ENCODE assay signal across 8 cellular contexts in genomic region chr10:484441-484924, GRCh38.
DNase-seq lines count a peak whose midpoint lies in the region; ATAC-seq and TF ChIP-seq lines count a peak whose summit lies in the region.

No MANE protein-coding gene starts in this region.

- H2AK5ac ChIP-seq in trophoblast cell (ENCODE audit: low read length): no peak overlapping the region

- H3K27ac ChIP-seq in AG04450 (ENCODE audit: low read depth, low read length) (peak overlapping the region; percentile 21), Panc1 (ENCODE audit: low read length) (no peak overlapping the region; the same call in 1 of the 2 replicates), caudate nucleus (ENCODE audit: low read depth, low read length) (peak overlapping the region; percentile 86), lower lobe of right lung (peak overlapping the region; percentile 63), trophoblast cell (ENCODE audit: low read depth, low read length) (no peak overlapping the region)

- H2BK120ac ChIP-seq in trophoblast cell (ENCODE audit: insufficient read depth, low read length, poor library complexity): no peak overlapping the region

- CTCF ChIA-PET in AG04450 (lab: Charles Lee) (no interaction called here), Panc1 (lab: Charles Lee) (no interaction called here), Calu3 (lab: Charles Lee) (no interaction called here)

- H3K36me3 Mint-ChIP-seq in type B pancreatic cell (peaks cover 13% of the 10 kb centered on the region), Calu3 (ENCODE audit: insufficient read depth, unreplicated experiment) (no peaks in the 10 kb centered on the region)

- no peaks in the 10 kb centered on the region for H3K79me2 ChIP-seq in trophoblast cell (ENCODE audit: control insufficient read depth, insufficient read depth, low read length, poor library complexity)

- H3K23ac ChIP-seq in trophoblast cell (ENCODE audit: low read length): no peak overlapping the region

- intact Hi-C loops in Panc1 (cut with micrococcal nuclease; ENCODE audit: unreplicated experiment): no loop called here
- intact Hi-C loops in lower lobe of right lung (cut with DNase I): no loop called here
- intact Hi-C loops in Calu3 (cut with micrococcal nuclease; ENCODE audit: unreplicated experiment): no loop called here

- no peak overlapping the region for H3K18ac ChIP-seq in trophoblast cell (ENCODE audit: low read length)

- H3K9me3 Mint-ChIP-seq in type B pancreatic cell (no peaks in the 10 kb centered on the region), Calu3 (ENCODE audit: low read depth, unreplicated experiment) (no peaks in the 10 kb centered on the region)

- H2BK12ac ChIP-seq in trophoblast cell (ENCODE audit: low read length): no peak overlapping the region

- H3K36me3 ChIP-seq in Panc1 (ENCODE audit: control insufficient read depth, insufficient read depth, low read length): no peaks in the 10 kb centered on the region
- H3K36me3 ChIP-seq in lower lobe of right lung: peaks cover 7% of the 10 kb centered on the region
- H3K36me3 ChIP-seq in trophoblast cell (ENCODE audit: control insufficient read depth in 1 of 2, insufficient read depth in 2 of 2, low read length in 2 of 2): peaks cover 8 to 9% of the 10 kb centered on the region in 2 experiments

- no peak overlapping the region for H4K8ac ChIP-seq in trophoblast cell (ENCODE audit: low read depth, low read length)

- H3K9ac ChIP-seq in trophoblast cell (ENCODE audit: low read length): no peak overlapping the region

- no peaks in the 10 kb centered on the region for H3K27me3 Mint-ChIP-seq in type B pancreatic cell
- H3K27me3 Mint-ChIP-seq in Calu3 (ENCODE audit: unreplicated experiment): no peaks in the 10 kb centered on the region

- ATAC-seq in GM21576 (IDR thresholded peaks at IDR 0.05; ENCODE audit: unreplicated experiment) (peak; percentile 59), Panc1 (peak; percentile 82), lower lobe of right lung (peak; percentile 48 to 76)

- no peaks in the 10 kb centered on the region for H3K9me3 ChIP-seq in AG04450 (ENCODE audit: control insufficient read depth, insufficient read depth, low read length)
- no peaks in the 10 kb centered on the region for H3K9me3 ChIP-seq in Panc1 (ENCODE audit: control insufficient read depth, insufficient read depth, low read depth, low read length)
- H3K9me3 ChIP-seq in lower lobe of right lung: no peaks in the 10 kb centered on the region
- no peaks in the 10 kb centered on the region for H3K9me3 ChIP-seq in trophoblast cell (ENCODE audit: insufficient read depth, low read depth, low read length)

- POLR2A ChIA-PET in AG04450 (lab: Yijun Ruan, JAX) (no interaction called here), Panc1 (lab: Charles Lee) (no interaction called here)

- DNase-seq in AG04450 (ENCODE audit: low read depth, low spot score) (no peak), Panc1 (ENCODE audit: low read depth, low spot score) (no peak), caudate nucleus (lab: John Stamatoyannopoulos, UW) (peak in 1 of 61 donors; percentile 49), lower lobe of right lung (no peak), type B pancreatic cell (ENCODE audit: extremely low spot score, unreplicated experiment) (peak; percentile 55), Calu3 (no peak), trophoblast cell (no peak)

- H3K4me1 ChIP-seq in Panc1 (ENCODE audit: control insufficient read depth, insufficient read depth, low read length) (no peaks in the 10 kb centered on the region), lower lobe of right lung (no peaks in the 10 kb centered on the region), trophoblast cell (ENCODE audit: control insufficient read depth in 1 of 2, insufficient read depth in 2 of 2, low read length in 2 of 2) (peaks cover 0 to 8% of the 10 kb centered on the region in 2 experiments)

- in situ Hi-C loops in Panc1 (cut with HindIII; ENCODE audit: low pct_unique_long_range_greater_than_20kb, low sequenced_read_pairs): no loop called here

- no peak overlapping the region for H4K12ac ChIP-seq in trophoblast cell (ENCODE audit: low read depth, low read length)

- WGBS in trophoblast cell (ENCODE audit: extremely low coverage, insufficient coverage, insufficient read length): no CpG with 5 or more reads among the region's 24 CpGs

- H3K27me3 ChIP-seq in AG04450 (ENCODE audit: control insufficient read depth, insufficient read depth, low read length) (no peaks in the 10 kb centered on the region), Panc1 (ENCODE audit: control insufficient read depth, insufficient read depth, low read length) (no peaks in the 10 kb centered on the region), lower lobe of right lung (ENCODE audit: low read depth) (no peaks in the 10 kb centered on the region), trophoblast cell (ENCODE audit: insufficient read depth, low read length) (no peaks in the 10 kb centered on the region)

- no peak overlapping the region for H3K4me2 ChIP-seq in trophoblast cell (ENCODE audit: low read length)

- H3K4me3 ChIP-seq in AG04450 (ENCODE audit: low read depth, low read length) (peak overlapping the region; percentile 50), Panc1 (ENCODE audit: low read depth in 2 of 2, low read length in 2 of 2) (peak overlapping the region; percentile 13 to 35), lower lobe of right lung (peak overlapping the region; percentile 44), trophoblast cell (ENCODE audit: low read depth, low read length) (no peak overlapping the region)

- H3K4me3 Mint-ChIP-seq in type B pancreatic cell (no peak overlapping the region), Calu3 (ENCODE audit: low read depth, unreplicated experiment) (no peak overlapping the region)

- no peak overlapping the region for H3K14ac ChIP-seq in trophoblast cell (ENCODE audit: low read length)

- BruUV-seq in Panc1 (replicated peaks; lab: Mats Ljungman, UMichigan): no TSS peak
- no TSS peak for BruUV-seq in Calu3 (replicated peaks; lab: Mats Ljungman, UMichigan)

- H4K91ac ChIP-seq in trophoblast cell (ENCODE audit: low read depth, low read length): no peak overlapping the region

- H3K27ac Mint-ChIP-seq in type B pancreatic cell (no peak overlapping the region), Calu3 (ENCODE audit: unreplicated experiment) (no peak overlapping the region)

- H3K4me1 Mint-ChIP-seq in type B pancreatic cell (ENCODE audit: unreplicated experiment) (peaks cover 29% of the 10 kb centered on the region), Calu3 (ENCODE audit: low read depth, unreplicated experiment) (no peaks in the 10 kb centered on the region)

- no peak overlapping the region for H3K4ac ChIP-seq in trophoblast cell (ENCODE audit: low read depth, low read length)

- TF ChIP-seq CTCF in AG04450 (IDR thresholded peaks at IDR 0.05; ENCODE audit: low read depth, low read length): no peak
- no peak for TF ChIP-seq CTCF in Panc1 (IDR thresholded peaks at IDR 0.05)
- no peak for TF ChIP-seq CTCF in lower lobe of right lung (IDR thresholded peaks at IDR 0.05)
- no peak for TF ChIP-seq CTCF in type B pancreatic cell (conservative IDR thresholded peaks at IDR 0.05)
- TF ChIP-seq CTCF in Calu3 (IDR thresholded peaks at IDR 0.05; ENCODE audit: unreplicated experiment): no peak

- no peaks in the 10 kb centered on the region for H3K79me1 ChIP-seq in trophoblast cell (ENCODE audit: low read length)

- H2BK5ac ChIP-seq in trophoblast cell (ENCODE audit: low read depth, low read length, poor library complexity): no peak overlapping the region

- no peak overlapping the region for H2AFZ ChIP-seq in trophoblast cell (ENCODE audit: insufficient read depth, low read length, poor library complexity)

Comparison
In these comparisons a context has a peak if more than half of its experiments do, and no peak if none do; other contexts are left out.
1. H3K27ac ChIP-seq: peak in AG04450 (single experiment), caudate nucleus (single experiment) and lower lobe of right lung (single experiment); none in Panc1 (single experiment) and trophoblast cell (single experiment).
2. Peak in every context shown above with its lines, with median percentiles within 50 percentile points of each other: ATAC-seq.